ENCODE assay signal across 8 cellular contexts in the genomic region with DNA sequence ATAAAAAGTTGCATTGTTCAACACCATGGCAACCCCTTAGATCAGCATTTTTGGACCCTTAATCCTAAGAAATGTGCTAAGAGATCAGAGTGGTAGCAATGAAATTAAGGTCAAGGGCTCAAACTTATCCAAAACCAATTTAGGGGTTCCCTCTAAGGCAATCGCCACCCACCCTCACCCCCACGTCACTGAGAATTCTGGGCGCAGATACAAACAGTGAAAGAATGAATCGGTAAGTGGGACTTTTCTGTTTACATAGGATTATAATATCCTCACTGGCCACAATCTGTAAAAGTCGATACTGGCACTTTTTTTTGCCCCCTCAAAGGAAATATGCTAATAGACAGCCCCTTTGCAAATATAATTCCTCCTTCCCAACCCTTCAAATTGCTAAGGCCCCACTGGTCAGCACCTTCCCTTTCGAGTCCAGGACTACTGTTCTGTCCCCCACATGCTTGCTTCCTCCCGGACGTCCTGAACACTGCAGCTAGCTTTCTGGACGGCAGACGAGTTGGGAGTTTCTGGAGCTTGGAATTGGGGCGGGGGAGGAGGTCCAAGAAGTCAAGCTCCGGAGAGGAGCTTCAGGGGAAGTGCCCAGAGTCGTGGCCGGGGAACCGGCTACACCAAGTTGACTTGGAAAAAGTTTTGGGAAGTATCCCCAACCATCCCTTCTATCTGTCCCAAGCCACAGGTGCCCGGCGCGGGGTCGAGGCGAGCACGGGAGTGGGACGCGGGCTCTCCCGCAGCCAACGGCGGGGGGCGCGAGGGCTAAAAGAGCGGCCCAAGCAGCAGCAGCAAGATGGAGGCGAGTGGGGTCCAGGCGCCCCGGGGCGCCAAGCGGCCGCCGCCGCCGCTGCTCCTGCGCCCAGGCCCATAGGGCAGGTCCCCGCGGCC. TPM values are rescaled to one million over a fixed set of nuclear protein-coding genes. Genes with fewer than 3 reads are reported as not detected.
DNase-seq lines count a peak whose midpoint lies in the region; ATAC-seq and TF ChIP-seq lines count a peak whose summit lies in the region.

No MANE protein-coding gene starts in this region.

- ATAC-seq in memory B cell (ENCODE audit: low read depth): no peak
- no peak for ATAC-seq in HG03196 (IDR thresholded peaks at IDR 0.05; ENCODE audit: unreplicated experiment)
- ATAC-seq in HG03045 (IDR thresholded peaks at IDR 0.05; ENCODE audit: unreplicated experiment): no peak

- H3K4me3 Mint-ChIP-seq in memory B cell: peak overlapping the region; percentile 61
- H3K4me3 Mint-ChIP-seq in type B pancreatic cell: peak overlapping the region; percentile 96

- peak; percentile 0 for DNase-seq in activated effector memory CD4-positive, alpha-beta T cell treated with Interleukin-2 at 50 U/mL for 16 hours
- no peak for DNase-seq in activated effector memory CD4-positive, alpha-beta T cell treated with anti-CD3 and anti-CD28 coated beads, Interleukin-2, amount 50 U/mL, for 16 hours
- DNase-seq in choroid plexus epithelial cell (ENCODE audit: low read depth): peak; percentile 44
- DNase-seq in memory B cell (ENCODE audit: low spot score in 2 of 2): peak in 1 of 2 donors; percentile 10
- no peak for DNase-seq in type B pancreatic cell (ENCODE audit: extremely low spot score, unreplicated experiment)
- no peak for DNase-seq in GM19240 (ENCODE audit: insufficient read length, low spot score)

- no peaks in the 10 kb centered on the region for H3K36me3 Mint-ChIP-seq in memory B cell
- peaks cover 11% of the 10 kb centered on the region for H3K36me3 Mint-ChIP-seq in type B pancreatic cell

- no peak overlapping the region for H3K27ac Mint-ChIP-seq in memory B cell
- H3K27ac Mint-ChIP-seq in type B pancreatic cell: peak overlapping the region; percentile 87

- TF ChIP-seq CTCF in choroid plexus epithelial cell (conservative IDR thresholded peaks at IDR 0.05; ENCODE audit: low read depth, low read length) (peak; percentile 7), type B pancreatic cell (conservative IDR thresholded peaks at IDR 0.05) (no peak)

- H3K9me3 Mint-ChIP-seq in memory B cell: no peaks in the 10 kb centered on the region
- no peaks in the 10 kb centered on the region for H3K9me3 Mint-ChIP-seq in type B pancreatic cell

- H3K4me3 ChIP-seq in choroid plexus epithelial cell (ENCODE audit: low read depth, low read length): peak overlapping the region; percentile 72

- peaks cover 7% of the 10 kb centered on the region for H3K27me3 Mint-ChIP-seq in memory B cell
- H3K27me3 Mint-ChIP-seq in type B pancreatic cell: peaks cover 42% of the 10 kb centered on the region

- H3K4me1 Mint-ChIP-seq in memory B cell (peaks cover 9% of the 10 kb centered on the region), type B pancreatic cell (ENCODE audit: unreplicated experiment) (peaks cover 38% of the 10 kb centered on the region)

RNA-seq across cellular contexts. Expression of a gene that starts 2.1 kb away (rescaled TPM):
- 16.0 and 120 TPM in 2 replicates for total RNA-seq in type B pancreatic cell (ENCODE audit: low replicate concordance)

Comparison
In these comparisons a context has a peak if more than half of its experiments do, and no peak if none do; other contexts are left out.
1. DNase-seq: peak in activated effector memory CD4-positive, alpha-beta T cell treated with Interleukin-2 at 50 U/mL for 16 hours (single experiment) and choroid plexus epithelial cell (single experiment); none in activated effector memory CD4-positive, alpha-beta T cell treated with anti-CD3 and anti-CD28 coated beads, Interleukin-2, amount 50 U/mL, for 16 hours (single experiment), type B pancreatic cell (single experiment) and GM19240 (single experiment).